23 cellular contexts compared by ENCODE assay signal in the genomic region with DNA sequence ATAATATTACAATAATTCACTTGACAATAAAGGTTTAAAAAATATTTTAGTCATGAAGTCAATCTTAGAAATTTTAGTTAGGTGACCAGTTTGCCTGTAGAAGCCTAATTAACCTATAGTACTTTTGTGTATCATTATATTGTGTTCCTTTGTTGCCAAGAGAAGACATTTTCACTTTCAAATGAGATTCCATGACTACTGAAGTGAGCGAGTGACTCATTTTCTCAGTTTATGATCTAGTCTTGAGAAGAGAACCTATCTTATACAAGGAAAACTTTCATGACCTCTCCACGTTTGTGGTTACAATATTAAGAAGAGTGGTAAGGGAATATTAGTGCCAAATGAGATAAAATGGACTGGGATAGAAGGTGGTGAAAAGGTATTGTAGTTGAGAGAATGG.
"Had no signal": no experiment of that assay in that cellular context is flagged by ENCODE, and none has a peak within 500 bp of the region (broad histone marks: within the 10 kb centered on the region; RNA-seq: fewer than 3 reads in every experiment).

No MANE protein-coding gene starts in this region.

- H3K4me1 ChIP-seq: ascending aorta had no signal

- H3K27ac ChIP-seq: ascending aorta had no signal

- DNase-seq: activated B cell treated with CpG ODN at 0.5 μM for 24 hours; activated CD4-positive, alpha-beta memory T cell treated with anti-CD3 and anti-CD28 coated beads for 36 hours; activated CD4-positive, alpha-beta T cell treated with anti-CD3 and anti-CD28 coated beads, Interleukin-2, amount 10 ng/mL, durations not matched to agents 7 days and 5 days; activated CD8-positive, alpha-beta memory T cell treated with anti-CD3 and anti-CD28 coated beads for 24 hours; activated effector memory CD4-positive, alpha-beta T cell treated with anti-CD3 and anti-CD28 coated beads, Interleukin-2, amount 50 U/mL, for 16 hours; activated naive CD4-positive, alpha-beta T cell treated with Interleukin-2 at 50 U/mL for 16 hours; activated naive CD8-positive, alpha-beta T cell treated with anti-CD3 and anti-CD28 coated beads, Interleukin-2, amount 50 U/mL, for 24 hours; activated T-cell treated with anti-CD3 and anti-CD28 coated beads, Interleukin-2, amount 50 U/mL, for 4 hours; amniotic stem cell; Karpas-422; MM.1S; NCI-H1105; NCI-H1436; NCI-H1694 treated with DMSO at 0.1 percent for 48 hours; NCI-H2029 treated with DMSO at 0.1 percent for 48 hours; NCI-H510A treated with DMSO at 0.1 percent for 48 hours; NCI-H69; NK-92 treated with Interleukin-12 subunit alpha and Interleukin-12 subunit beta, amount 100 ng/mL, for 24 hours; SHP77 treated with DMSO at 0.1 percent for 48 hours; T-helper 17 cell; T-helper 9 cell had no signal

- H3K9me3 ChIP-seq: ascending aorta had no signal

- H3K4me3 ChIP-seq: ascending aorta had no signal

- H3K27me3 ChIP-seq: ascending aorta had no signal

- H3K36me3 ChIP-seq: ascending aorta had no signal

- ATAC-seq: activated naive CD4-positive, alpha-beta T cell treated with anti-CD3 and anti-CD28 coated beads, Interleukin-2, amount 50 U/mL, for 72 hours; activated naive CD8-positive, alpha-beta T cell treated with anti-CD3 and anti-CD28 coated beads, Interleukin-2, amount 50 U/mL, for 24 hours; activated T-cell treated with anti-CD3 and anti-CD28 coated beads, Interleukin-2, amount 50 U/mL, for 4 hours; T-helper 17 cell had no signal
